Comparison of ENCODE assay signal across 8 cellular contexts in the genomic region with DNA sequence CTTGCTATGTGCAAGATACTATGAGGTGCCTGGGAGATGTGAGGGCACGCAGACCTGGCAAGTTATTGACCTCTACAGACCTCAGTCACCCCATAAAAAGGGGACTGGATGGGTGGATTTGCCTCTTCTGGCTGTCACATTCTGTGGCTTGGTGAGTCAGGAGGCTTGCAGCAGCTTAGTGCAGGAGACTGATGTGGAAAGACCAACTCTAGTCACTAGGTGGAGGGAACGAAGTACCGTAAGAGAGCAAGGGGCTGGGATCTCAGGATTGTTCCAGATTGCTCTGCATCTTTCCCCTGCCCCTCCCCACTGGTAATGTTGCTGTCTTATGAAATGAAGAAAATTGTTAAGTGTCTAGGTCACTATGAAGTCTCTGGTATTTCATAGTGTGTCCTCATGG. TPM values are rescaled to one million over a fixed set of nuclear protein-coding genes. Genes with fewer than 3 reads are reported as not detected.
DNase-seq lines count a peak whose midpoint lies in the region; ATAC-seq, FAIRE-seq and TF ChIP-seq lines count a peak whose summit lies in the region.

No MANE protein-coding gene starts in this region.

- peaks cover 23% of the 10 kb centered on the region for H3K4me1 Mint-ChIP-seq in progenitor cell of endocrine pancreas (ENCODE audit: low read depth)

- H3K9me3 ChIP-seq in DND-41 (ENCODE audit: insufficient read depth, low read length, severe bottlenecking) (no peaks in the 10 kb centered on the region), PC-3 (ENCODE audit: low read length) (no peaks in the 10 kb centered on the region)

- no peaks in the 10 kb centered on the region for H3K27me3 Mint-ChIP-seq in progenitor cell of endocrine pancreas

- DNase-seq in DND-41, result no peak
- DNase-seq in PC-3, result peak; percentile 50
- peak; percentile 17 for DNase-seq in cerebellar cortex (ENCODE audit: low spot score)
- DNase-seq in progenitor cell of endocrine pancreas (ENCODE audit: low spot score, unreplicated experiment), result no peak
- DNase-seq in GM19239 (ENCODE audit: insufficient read length, low spot score), result no peak
- DNase-seq in hippocampal formation (lab: John Stamatoyannopoulos, UW), result no peak
- no peak for DNase-seq in NCI-H2171 treated with DMSO at 0.1 percent for 48 hours (lab: John Stamatoyannopoulos, UW)

- intact Hi-C loops in PC-3 (cut with micrococcal nuclease), result no loop called here

- POLR2A ChIA-PET in PC-3 (lab: Charles Lee; ENCODE audit: unreplicated experiment), result no interaction called here

- H4K20me1 ChIP-seq in DND-41 (ENCODE audit: insufficient read depth, low read length) (peaks cover 68% of the 10 kb centered on the region), PC-3 (ENCODE audit: low read length) (peaks cover 50% of the 10 kb centered on the region)

- TF ChIP-seq CTCF in DND-41 (IDR thresholded peaks at IDR 0.05; ENCODE audit: borderline replicate concordance, extremely low read depth, low read length, poor library complexity, severe bottlenecking) (no peak), PC-3 (conservative IDR thresholded peaks at IDR 0.05; ENCODE audit: low read depth, low read length) (0 out of 2 replicates have a peak, but pooled peaks have one; percentile 10), progenitor cell of endocrine pancreas (IDR thresholded peaks at IDR 0.05; ENCODE audit: unreplicated experiment) (no peak)

- no TSS peak for BruUV-seq in PC-3 (replicated peaks; lab: Mats Ljungman, UMichigan)

- H3K4me1 ChIP-seq in DND-41 (ENCODE audit: insufficient read depth, low read length) (peaks cover 48% of the 10 kb centered on the region), PC-3 (ENCODE audit: insufficient read depth, low read length) (peaks cover 37% of the 10 kb centered on the region)

- H3K27ac Mint-ChIP-seq in progenitor cell of endocrine pancreas, result peak overlapping the region; percentile 58

- H3F3A ChIP-seq in PC-3 (ENCODE audit: low read length, unreplicated experiment), result no peaks in the 10 kb centered on the region

- peaks cover 6% of the 10 kb centered on the region for H3K36me3 Mint-ChIP-seq in progenitor cell of endocrine pancreas (ENCODE audit: insufficient read depth)

- H3K9ac ChIP-seq in DND-41 (ENCODE audit: low read depth, low read length) (no peak overlapping the region), PC-3 (ENCODE audit: low read length) (no peak overlapping the region)

- peaks cover 53% of the 10 kb centered on the region for H3K36me3 ChIP-seq in DND-41 (ENCODE audit: insufficient read depth, low read length)
- peaks cover 11% of the 10 kb centered on the region for H3K36me3 ChIP-seq in PC-3 (ENCODE audit: low read depth, low read length)

- H3K4me3 ChIP-seq in DND-41 (ENCODE audit: low read depth in 1 of 2, low read length in 2 of 2) (no peak overlapping the region), PC-3 (ENCODE audit: low read length) (no peak overlapping the region)

- CTCF ChIA-PET in PC-3 (lab: Charles Lee), result no interaction called here

- H3K27ac ChIP-seq in DND-41 (ENCODE audit: low read length), result no peak overlapping the region; the same call in 1 of the 2 replicates
- H3K27ac ChIP-seq in PC-3 (ENCODE audit: low read length), result no peak overlapping the region

- no peak for FAIRE-seq in GM19239 (lab: Jason Lieb, UNC)

- H2AFZ ChIP-seq in DND-41 (ENCODE audit: low read depth, low read length), result no peak overlapping the region
- no peak overlapping the region for H2AFZ ChIP-seq in PC-3 (ENCODE audit: low read length)

- H3K4me3 Mint-ChIP-seq in progenitor cell of endocrine pancreas (ENCODE audit: low read depth), result peak overlapping the region; percentile 5

- ATAC-seq in DND-41 (ENCODE audit: insufficient read depth, low read depth), result no peak
- ATAC-seq in PC-3, result no peak; the same call in 1 of the 2 replicates
- ATAC-seq in GM19351 (IDR thresholded peaks at IDR 0.05; ENCODE audit: unreplicated experiment), result no peak

- H3K27me3 ChIP-seq in DND-41 (ENCODE audit: insufficient read depth, low read length, poor library complexity) (no peaks in the 10 kb centered on the region), PC-3 (ENCODE audit: low read length) (no peaks in the 10 kb centered on the region)

- no peaks in the 10 kb centered on the region for H3K9me2 ChIP-seq in PC-3 (replicated peaks; ENCODE audit: low read length)

- no peaks in the 10 kb centered on the region for H3K9me3 Mint-ChIP-seq in progenitor cell of endocrine pancreas (ENCODE audit: low read depth)

- H3K79me2 ChIP-seq in DND-41 (ENCODE audit: insufficient read depth, low read length) (peaks cover 81% of the 10 kb centered on the region), PC-3 (ENCODE audit: low read length) (peaks cover 75% of the 10 kb centered on the region)

- H3K4me2 ChIP-seq in DND-41 (ENCODE audit: insufficient read depth, low read length) (peak overlapping the region; percentile 85; the same call in 1 of the 2 replicates), PC-3 (ENCODE audit: low read length) (peak overlapping the region; percentile 89; the same call in 1 of the 2 replicates)

RNA-seq across cellular contexts. Expression of a gene that starts 3.3 kb away (rescaled TPM):
- total RNA-seq in PC-3 (2014; rRNA removed) (81.4 and 91.3 TPM in 2 replicates), progenitor cell of endocrine pancreas (171 and 177 TPM in 2 replicates)

RNA-seq across cellular contexts. Expression of a gene that starts 35.6 kb away (rescaled TPM):
- not detected in 2 replicates for total RNA-seq in PC-3 (2014; rRNA removed)
- 0.29 and 0.91 TPM in 2 replicates for total RNA-seq in progenitor cell of endocrine pancreas

Comparison
In these comparisons a context has a peak if more than half of its experiments do, and no peak if none do; other contexts are left out.
1. DNase-seq: peak in PC-3 (single experiment) and cerebellar cortex (single experiment); none in DND-41 (single experiment), progenitor cell of endocrine pancreas (single experiment), GM19239 (single experiment), hippocampal formation (0 of 2) and NCI-H2171 treated with DMSO at 0.1 percent for 48 hours (single experiment).